ENCODE assay signal across 2 cellular contexts in the genomic region with DNA sequence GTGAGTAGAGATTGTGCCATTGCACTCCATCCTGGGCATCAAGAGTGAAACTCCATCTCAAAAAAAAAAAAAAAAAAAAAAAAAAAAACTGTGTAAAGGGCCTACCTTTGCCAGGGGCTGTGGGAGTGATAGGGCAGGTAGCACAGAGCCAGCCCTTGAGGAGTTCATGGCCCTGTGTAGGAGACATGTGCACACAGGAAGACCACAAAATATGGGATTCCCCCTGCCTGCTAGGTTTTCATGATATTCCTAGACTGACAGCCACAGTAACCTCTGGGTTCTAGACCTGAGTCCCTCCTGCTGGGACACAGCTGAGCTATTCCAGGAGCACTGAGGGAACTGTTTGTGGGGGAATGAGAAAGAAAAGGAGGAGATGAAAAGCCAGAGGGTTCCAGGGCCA.
TF ChIP-seq lines count a peak whose summit lies in the region.

No MANE protein-coding gene starts in this region.

TF ChIP-seq in HepG2, 621 proteins besides CTCF, POLR2A, EP300 and RAD21:
- no peak for TF ChIP-seq HNRNPUL1 (IDR thresholded peaks at IDR 0.05; ENCODE audit: low read depth, low read length)
- TF ChIP-seq, protein P1, sequence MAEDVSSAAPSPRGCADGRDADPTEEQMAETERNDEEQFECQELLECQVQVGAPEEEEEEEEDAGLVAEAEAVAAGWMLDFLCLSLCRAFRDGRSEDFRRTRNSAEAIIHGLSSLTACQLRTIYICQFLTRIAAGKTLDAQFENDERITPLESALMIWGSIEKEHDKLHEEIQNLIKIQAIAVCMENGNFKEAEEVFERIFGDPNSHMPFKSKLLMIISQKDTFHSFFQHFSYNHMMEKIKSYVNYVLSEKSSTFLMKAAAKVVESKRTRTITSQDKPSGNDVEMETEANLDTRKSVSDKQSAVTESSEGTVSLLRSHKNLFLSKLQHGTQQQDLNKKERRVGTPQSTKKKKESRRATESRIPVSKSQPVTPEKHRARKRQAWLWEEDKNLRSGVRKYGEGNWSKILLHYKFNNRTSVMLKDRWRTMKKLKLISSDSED (CRISPR knock-in tag; IDR thresholded peaks at IDR 0.05) = no peak
- 0 out of 2 replicates have a peak, but pooled peaks have one; percentile 9 for TF ChIP-seq ZNF619 (CRISPR knock-in tag; IDR thresholded peaks at IDR 0.05)
- TF ChIP-seq PHF20 (CRISPR knock-in tag; IDR thresholded peaks at IDR 0.05) = 0 out of 2 replicates have a peak, but pooled peaks have one; percentile 9
- TF ChIP-seq, protein P2, sequence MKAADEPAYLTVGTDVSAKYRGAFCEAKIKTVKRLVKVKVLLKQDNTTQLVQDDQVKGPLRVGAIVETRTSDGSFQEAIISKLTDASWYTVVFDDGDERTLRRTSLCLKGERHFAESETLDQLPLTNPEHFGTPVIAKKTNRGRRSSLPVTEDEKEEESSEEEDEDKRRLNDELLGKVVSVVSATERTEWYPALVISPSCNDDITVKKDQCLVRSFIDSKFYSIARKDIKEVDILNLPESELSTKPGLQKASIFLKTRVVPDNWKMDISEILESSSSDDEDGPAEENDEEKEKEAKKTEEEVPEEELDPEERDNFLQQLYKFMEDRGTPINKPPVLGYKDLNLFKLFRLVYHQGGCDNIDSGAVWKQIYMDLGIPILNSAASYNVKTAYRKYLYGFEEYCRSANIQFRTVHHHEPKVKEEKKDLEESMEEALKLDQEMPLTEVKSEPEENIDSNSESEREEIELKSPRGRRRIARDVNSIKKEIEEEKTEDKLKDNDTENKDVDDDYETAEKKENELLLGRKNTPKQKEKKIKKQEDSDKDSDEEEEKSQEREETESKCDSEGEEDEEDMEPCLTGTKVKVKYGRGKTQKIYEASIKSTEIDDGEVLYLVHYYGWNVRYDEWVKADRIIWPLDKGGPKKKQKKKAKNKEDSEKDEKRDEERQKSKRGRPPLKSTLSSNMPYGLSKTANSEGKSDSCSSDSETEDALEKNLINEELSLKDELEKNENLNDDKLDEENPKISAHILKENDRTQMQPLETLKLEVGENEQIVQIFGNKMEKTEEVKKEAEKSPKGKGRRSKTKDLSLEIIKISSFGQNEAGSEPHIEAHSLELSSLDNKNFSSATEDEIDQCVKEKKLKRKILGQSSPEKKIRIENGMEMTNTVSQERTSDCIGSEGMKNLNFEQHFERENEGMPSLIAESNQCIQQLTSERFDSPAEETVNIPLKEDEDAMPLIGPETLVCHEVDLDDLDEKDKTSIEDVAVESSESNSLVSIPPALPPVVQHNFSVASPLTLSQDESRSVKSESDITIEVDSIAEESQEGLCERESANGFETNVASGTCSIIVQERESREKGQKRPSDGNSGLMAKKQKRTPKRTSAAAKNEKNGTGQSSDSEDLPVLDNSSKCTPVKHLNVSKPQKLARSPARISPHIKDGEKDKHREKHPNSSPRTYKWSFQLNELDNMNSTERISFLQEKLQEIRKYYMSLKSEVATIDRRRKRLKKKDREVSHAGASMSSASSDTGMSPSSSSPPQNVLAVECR (CRISPR knock-in tag; IDR thresholded peaks at IDR 0.05; ENCODE audit: borderline replicate concordance) = 0 out of 2 replicates have a peak, but pooled peaks have one; percentile 29
- TF ChIP-seq, protein P3, sequence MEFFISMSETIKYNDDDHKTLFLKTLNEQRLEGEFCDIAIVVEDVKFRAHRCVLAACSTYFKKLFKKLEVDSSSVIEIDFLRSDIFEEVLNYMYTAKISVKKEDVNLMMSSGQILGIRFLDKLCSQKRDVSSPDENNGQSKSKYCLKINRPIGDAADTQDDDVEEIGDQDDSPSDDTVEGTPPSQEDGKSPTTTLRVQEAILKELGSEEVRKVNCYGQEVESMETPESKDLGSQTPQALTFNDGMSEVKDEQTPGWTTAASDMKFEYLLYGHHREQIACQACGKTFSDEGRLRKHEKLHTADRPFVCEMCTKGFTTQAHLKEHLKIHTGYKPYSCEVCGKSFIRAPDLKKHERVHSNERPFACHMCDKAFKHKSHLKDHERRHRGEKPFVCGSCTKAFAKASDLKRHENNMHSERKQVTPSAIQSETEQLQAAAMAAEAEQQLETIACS (CRISPR knock-in tag; IDR thresholded peaks at IDR 0.05) = no peak

TF ChIP-seq in K562, 482 proteins besides CTCF, POLR2A, EP300 and RAD21:
- no peak for TF ChIP-seq ZNF41 (CRISPR knock-in tag; conservative IDR thresholded peaks at IDR 0.05)
- TF ChIP-seq ZNF668 (CRISPR knock-in tag; IDR thresholded peaks at IDR 0.05) = no peak
- no peak for TF ChIP-seq PTTG1 (tag; IDR thresholded peaks at IDR 0.05; ENCODE audit: low read depth)
TF ChIP-seq in K562: peak in this region for 0.
